Comparison of ENCODE assay signal across 8 cellular contexts in the genomic region with DNA sequence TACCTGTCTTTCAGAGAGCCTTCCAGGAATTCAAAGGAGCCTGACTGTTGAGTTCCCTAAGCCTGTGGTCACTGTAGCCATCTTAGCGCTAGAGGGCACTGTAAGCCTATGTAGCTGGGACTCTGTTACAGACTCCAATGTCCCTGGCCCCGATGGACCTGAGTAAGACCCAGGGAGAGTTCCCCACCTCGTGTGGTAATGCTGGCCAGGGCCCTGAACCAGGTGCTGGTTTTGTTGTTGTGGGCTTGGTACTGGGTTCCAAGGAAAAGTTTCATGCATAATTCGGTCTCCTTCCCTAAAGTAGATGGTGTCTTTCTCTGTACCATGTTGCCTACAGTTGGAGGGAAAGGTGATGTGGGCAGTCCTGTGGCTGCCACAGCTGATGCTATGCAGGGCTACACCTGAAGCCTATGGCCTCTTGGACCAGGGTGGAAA. TPM values are rescaled to one million over a fixed set of nuclear protein-coding genes. Genes with fewer than 3 reads are reported as not detected.
DNase-seq lines count a peak whose midpoint lies in the region; ATAC-seq and TF ChIP-seq lines count a peak whose summit lies in the region.

No MANE protein-coding gene starts in this region.

- H3K27me3 ChIP-seq in Peyer's patch (no peaks in the 10 kb centered on the region), neural progenitor cell (no peaks in the 10 kb centered on the region), thoracic aorta (replicated peaks; ENCODE audit: insufficient read depth) (no peaks in the 10 kb centered on the region)

- no peak overlapping the region for H3K27ac Mint-ChIP-seq in activated T-helper 1 cell treated with anti-CD3 and anti-CD28 coated beads, Interleukin-12 subunit alpha, Interleukin-12 subunit beta, Interleukin-2, Interleukin-4 antibody, amounts not matched to agents 30 ng/mL and 10 ng/mL and 1 ng/mL, durations not matched to agents 14 hours and 24 hours and 36 hours
- no peak overlapping the region for H3K27ac Mint-ChIP-seq in neural progenitor cell

- H3K4me1 ChIP-seq in Peyer's patch (no peaks in the 10 kb centered on the region), neural progenitor cell (no peaks in the 10 kb centered on the region), thoracic aorta (ENCODE audit: control insufficient read depth in 1 of 2, low read depth in 2 of 2) (peaks cover 10 to 19% of the 10 kb centered on the region in 2 donors)

- H3K9me3 ChIP-seq in Peyer's patch (no peaks in the 10 kb centered on the region), neural progenitor cell (ENCODE audit: low read depth) (no peaks in the 10 kb centered on the region), thoracic aorta (no peaks in the 10 kb centered on the region)

- intact Hi-C loops in activated T-helper 1 cell treated with anti-CD3 and anti-CD28 coated beads, Interleukin-12 subunit alpha, Interleukin-12 subunit beta, Interleukin-2, Interleukin-4 antibody, amounts not matched to agents 30 ng/mL and 10 ng/mL and 1 ng/mL, durations not matched to agents 14 hours and 24 hours and 36 hours (cut with micrococcal nuclease): loop anchor here (1.0 to 10.0 kb wide), 3 partner anchors 222 to 580 kb away; no protein-coding TSS in a partner anchor

- H3K27ac ChIP-seq in Peyer's patch: no peak overlapping the region
- no peak overlapping the region for H3K27ac ChIP-seq in neural progenitor cell
- H3K27ac ChIP-seq in thoracic aorta: no peak overlapping the region

- H3F3A ChIP-seq in neural progenitor cell (ENCODE audit: low read depth): no peaks in the 10 kb centered on the region

- no peaks in the 10 kb centered on the region for H4K20me1 ChIP-seq in neural progenitor cell (ENCODE audit: low read depth)

- peaks cover 6% of the 10 kb centered on the region for H3K4me1 Mint-ChIP-seq in activated T-helper 1 cell treated with anti-CD3 and anti-CD28 coated beads, Interleukin-12 subunit alpha, Interleukin-12 subunit beta, Interleukin-2, Interleukin-4 antibody, amounts not matched to agents 30 ng/mL and 10 ng/mL and 1 ng/mL, durations not matched to agents 14 hours and 24 hours and 36 hours (ENCODE audit: low read depth)
- H3K4me1 Mint-ChIP-seq in neural progenitor cell: no peaks in the 10 kb centered on the region

- H3K4me3 ChIP-seq in Peyer's patch (no peak overlapping the region), fibroblast of the aortic adventitia (ENCODE audit: low read depth, low read length) (no peak overlapping the region), neural progenitor cell (no peak overlapping the region), thoracic aorta (no peak overlapping the region)

- H2AFZ ChIP-seq in neural progenitor cell (replicated peaks): no peak overlapping the region

- no peak overlapping the region for H3K9ac ChIP-seq in neural progenitor cell

- DNase-seq in DMS53 treated with DMSO at 0.1 percent for 48 hours (lab: John Stamatoyannopoulos, UW; ENCODE audit: unreplicated experiment): peak; percentile 49
- peak in 62 of 76 experiments; percentile 5 to 67 (median 31) for DNase-seq in HUDEP-2 (lab: John Stamatoyannopoulos, UW; ENCODE audit: unreplicated experiment in 76 of 76)
- DNase-seq in Peyer's patch: peak in 2 of 3 donors; percentile 54 to 88
- DNase-seq in activated T-helper 1 cell treated with anti-CD3 and anti-CD28 coated beads, Interleukin-12 subunit alpha, Interleukin-12 subunit beta, Interleukin-2, Interleukin-4 antibody, amounts not matched to agents 30 ng/mL and 10 ng/mL and 1 ng/mL, durations not matched to agents 14 hours and 24 hours and 36 hours (ENCODE audit: low spot score): peak; percentile 45
- DNase-seq in fibroblast of the aortic adventitia (ENCODE audit: low read depth): peak; percentile 78
- DNase-seq in neural progenitor cell (ENCODE audit: low spot score): peak; percentile 85
- peak; percentile 47 for DNase-seq in thoracic aorta (ENCODE audit: low spot score)

- no peak overlapping the region for H3K4me3 Mint-ChIP-seq in activated T-helper 1 cell treated with anti-CD3 and anti-CD28 coated beads, Interleukin-12 subunit alpha, Interleukin-12 subunit beta, Interleukin-2, Interleukin-4 antibody, amounts not matched to agents 30 ng/mL and 10 ng/mL and 1 ng/mL, durations not matched to agents 14 hours and 24 hours and 36 hours
- no peak overlapping the region for H3K4me3 Mint-ChIP-seq in neural progenitor cell

- ATAC-seq in thoracic aorta (ENCODE audit: insufficient number of reproducible peaks, low FRiP score, low read depth): peak; percentile 79
- ATAC-seq in HG03378 (IDR thresholded peaks at IDR 0.05; ENCODE audit: unreplicated experiment): no peak

- TF ChIP-seq POLR2A in Peyer's patch (IDR thresholded peaks at IDR 0.05): no peak

- H3K79me2 ChIP-seq in neural progenitor cell (ENCODE audit: low read depth): no peaks in the 10 kb centered on the region

- no peak overlapping the region for H3K4me2 ChIP-seq in neural progenitor cell

- no peaks in the 10 kb centered on the region for H3K27me3 Mint-ChIP-seq in activated T-helper 1 cell treated with anti-CD3 and anti-CD28 coated beads, Interleukin-12 subunit alpha, Interleukin-12 subunit beta, Interleukin-2, Interleukin-4 antibody, amounts not matched to agents 30 ng/mL and 10 ng/mL and 1 ng/mL, durations not matched to agents 14 hours and 24 hours and 36 hours (ENCODE audit: insufficient read depth)
- H3K27me3 Mint-ChIP-seq in neural progenitor cell (ENCODE audit: insufficient read depth, low read depth): peaks cover 5% of the 10 kb centered on the region

- TF ChIP-seq CTCF in Peyer's patch (IDR thresholded peaks at IDR 0.05): peak; percentile 38 to 82 (median 79)
- peak; percentile 92 for TF ChIP-seq CTCF in fibroblast of the aortic adventitia (IDR thresholded peaks at IDR 0.05; ENCODE audit: insufficient read depth, low read length)
- TF ChIP-seq CTCF in neural progenitor cell (IDR thresholded peaks at IDR 0.05): peak; percentile 88
- peak; percentile 79 for TF ChIP-seq CTCF in thoracic aorta (IDR thresholded peaks at IDR 0.05)

- no peaks in the 10 kb centered on the region for H3K36me3 Mint-ChIP-seq in activated T-helper 1 cell treated with anti-CD3 and anti-CD28 coated beads, Interleukin-12 subunit alpha, Interleukin-12 subunit beta, Interleukin-2, Interleukin-4 antibody, amounts not matched to agents 30 ng/mL and 10 ng/mL and 1 ng/mL, durations not matched to agents 14 hours and 24 hours and 36 hours (ENCODE audit: low read depth)
- peaks cover 30% of the 10 kb centered on the region for H3K36me3 Mint-ChIP-seq in neural progenitor cell

- H3K36me3 ChIP-seq in Peyer's patch (no peaks in the 10 kb centered on the region), neural progenitor cell (no peaks in the 10 kb centered on the region), thoracic aorta (no peaks in the 10 kb centered on the region)

- no peaks in the 10 kb centered on the region for H3K9me3 Mint-ChIP-seq in activated T-helper 1 cell treated with anti-CD3 and anti-CD28 coated beads, Interleukin-12 subunit alpha, Interleukin-12 subunit beta, Interleukin-2, Interleukin-4 antibody, amounts not matched to agents 30 ng/mL and 10 ng/mL and 1 ng/mL, durations not matched to agents 14 hours and 24 hours and 36 hours
- peaks cover 12% of the 10 kb centered on the region for H3K9me3 Mint-ChIP-seq in neural progenitor cell

RNA-seq across cellular contexts. Expression of gene CDAN1, which starts 32.4 kb away (rescaled TPM):
- total RNA-seq in Peyer's patch: 10 to 100 TPM in 3 of 4 donors, 1 to 10 TPM in 1; 9.1 to 16.5 (median 10.7) TPM
- 24.0 and 26.7 TPM in 2 replicates for total RNA-seq in activated T-helper 1 cell treated with anti-CD3 and anti-CD28 coated beads, Interleukin-12 subunit alpha, Interleukin-12 subunit beta, Interleukin-2, Interleukin-4 antibody, amounts not matched to agents 30 ng/mL and 10 ng/mL and 1 ng/mL, durations not matched to agents 14 hours and 24 hours and 36 hours
- 4.1 and 8.7 TPM in 2 replicates for total RNA-seq in fibroblast of the aortic adventitia (ENCODE audit: low replicate concordance)
- 18.7 and 20.2 TPM in 2 replicates for total RNA-seq in neural progenitor cell (ENCODE audit: low replicate concordance)
- total RNA-seq in thoracic aorta: 10 to 100 TPM; 16.2 to 19.1 TPM

Comparison
In these comparisons a context has a peak if more than half of its experiments do, and no peak if none do; other contexts are left out.
1. DNase-seq: peak in every context shown above with its lines; median percentile 85 in neural progenitor cell; 78 in fibroblast of the aortic adventitia; 71 in Peyer's patch; 49 in DMS53 treated with DMSO at 0.1 percent for 48 hours; 47 in thoracic aorta; 45 in activated T-helper 1 cell treated with anti-CD3 and anti-CD28 coated beads, Interleukin-12 subunit alpha, Interleukin-12 subunit beta, Interleukin-2, Interleukin-4 antibody, amounts not matched to agents 30 ng/mL and 10 ng/mL and 1 ng/mL, durations not matched to agents 14 hours and 24 hours and 36 hours; 31 in HUDEP-2.